1 cellular context compared by ENCODE assay signal in genomic region chr4:40056722-40057539, GRCh38.
TF ChIP-seq lines count a peak whose summit lies in the region.

TSS of gene N4BP2 (plus strand) at chr4:40056850. CDS start at chr4:40097341, 40,491 bp downstream.

TF ChIP-seq in HepG2, 621 proteins besides CTCF, POLR2A, EP300 and RAD21 (continued from another document and continues in another):
- TF ChIP-seq, protein P1, sequence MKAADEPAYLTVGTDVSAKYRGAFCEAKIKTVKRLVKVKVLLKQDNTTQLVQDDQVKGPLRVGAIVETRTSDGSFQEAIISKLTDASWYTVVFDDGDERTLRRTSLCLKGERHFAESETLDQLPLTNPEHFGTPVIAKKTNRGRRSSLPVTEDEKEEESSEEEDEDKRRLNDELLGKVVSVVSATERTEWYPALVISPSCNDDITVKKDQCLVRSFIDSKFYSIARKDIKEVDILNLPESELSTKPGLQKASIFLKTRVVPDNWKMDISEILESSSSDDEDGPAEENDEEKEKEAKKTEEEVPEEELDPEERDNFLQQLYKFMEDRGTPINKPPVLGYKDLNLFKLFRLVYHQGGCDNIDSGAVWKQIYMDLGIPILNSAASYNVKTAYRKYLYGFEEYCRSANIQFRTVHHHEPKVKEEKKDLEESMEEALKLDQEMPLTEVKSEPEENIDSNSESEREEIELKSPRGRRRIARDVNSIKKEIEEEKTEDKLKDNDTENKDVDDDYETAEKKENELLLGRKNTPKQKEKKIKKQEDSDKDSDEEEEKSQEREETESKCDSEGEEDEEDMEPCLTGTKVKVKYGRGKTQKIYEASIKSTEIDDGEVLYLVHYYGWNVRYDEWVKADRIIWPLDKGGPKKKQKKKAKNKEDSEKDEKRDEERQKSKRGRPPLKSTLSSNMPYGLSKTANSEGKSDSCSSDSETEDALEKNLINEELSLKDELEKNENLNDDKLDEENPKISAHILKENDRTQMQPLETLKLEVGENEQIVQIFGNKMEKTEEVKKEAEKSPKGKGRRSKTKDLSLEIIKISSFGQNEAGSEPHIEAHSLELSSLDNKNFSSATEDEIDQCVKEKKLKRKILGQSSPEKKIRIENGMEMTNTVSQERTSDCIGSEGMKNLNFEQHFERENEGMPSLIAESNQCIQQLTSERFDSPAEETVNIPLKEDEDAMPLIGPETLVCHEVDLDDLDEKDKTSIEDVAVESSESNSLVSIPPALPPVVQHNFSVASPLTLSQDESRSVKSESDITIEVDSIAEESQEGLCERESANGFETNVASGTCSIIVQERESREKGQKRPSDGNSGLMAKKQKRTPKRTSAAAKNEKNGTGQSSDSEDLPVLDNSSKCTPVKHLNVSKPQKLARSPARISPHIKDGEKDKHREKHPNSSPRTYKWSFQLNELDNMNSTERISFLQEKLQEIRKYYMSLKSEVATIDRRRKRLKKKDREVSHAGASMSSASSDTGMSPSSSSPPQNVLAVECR (CRISPR knock-in tag; IDR thresholded peaks at IDR 0.05; ENCODE audit: borderline replicate concordance): peak; percentile 85
- TF ChIP-seq, protein P2, sequence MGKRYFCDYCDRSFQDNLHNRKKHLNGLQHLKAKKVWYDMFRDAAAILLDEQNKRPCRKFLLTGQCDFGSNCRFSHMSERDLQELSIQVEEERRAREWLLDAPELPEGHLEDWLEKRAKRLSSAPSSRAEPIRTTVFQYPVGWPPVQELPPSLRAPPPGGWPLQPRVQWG (CRISPR knock-in tag; IDR thresholded peaks at IDR 0.05; ENCODE audit: borderline replicate concordance, low read depth): no peak
- TF ChIP-seq U2AF2 (IDR thresholded peaks at IDR 0.05; ENCODE audit: low read depth, low read length): no peak
- TF ChIP-seq MAZ (IDR thresholded peaks at IDR 0.05; ENCODE audit: borderline replicate concordance, low read depth, low read length): no peak; the same call in 1 of the 2 replicates
- TF ChIP-seq MAZ (CRISPR knock-in tag; IDR thresholded peaks at IDR 0.05; ENCODE audit: low read depth): peak; percentile 91; the same call in 1 of the 2 replicates
- 0 out of 2 replicates have a peak, but pooled peaks have one; percentile 44 for TF ChIP-seq ARID2 (CRISPR knock-in tag; IDR thresholded peaks at IDR 0.05; ENCODE audit: borderline replicate concordance)
- TF ChIP-seq YEATS2 (CRISPR knock-in tag; IDR thresholded peaks at IDR 0.05; ENCODE audit: borderline replicate concordance): no peak; the same call in 1 of the 2 replicates
- TF ChIP-seq ZSCAN5A (CRISPR knock-in tag; IDR thresholded peaks at IDR 0.05; ENCODE audit: borderline replicate concordance): peak; percentile 75; the same call in 1 of the 2 replicates
- peak; percentile 68; the same call in 1 of the 2 replicates for TF ChIP-seq ZNF577 (CRISPR knock-in tag; IDR thresholded peaks at IDR 0.05; ENCODE audit: borderline replicate concordance, low read depth)
- no peak for TF ChIP-seq ASH2L (IDR thresholded peaks at IDR 0.05; ENCODE audit: insufficient read length, low read depth, low read length)
- TF ChIP-seq KLF11 (CRISPR knock-in tag; IDR thresholded peaks at IDR 0.05): no peak
- no peak; the same call in 1 of the 2 replicates for TF ChIP-seq ZBTB42 (CRISPR knock-in tag; IDR thresholded peaks at IDR 0.05)
- peak; percentile 32 for TF ChIP-seq ZNF891 (CRISPR knock-in tag; IDR thresholded peaks at IDR 0.05)
- TF ChIP-seq NR2F1 (CRISPR knock-in tag; IDR thresholded peaks at IDR 0.05): peak in 1 of 2 experiments; percentile 17; a peak in 2 of 4 replicates
- TF ChIP-seq, protein P3, sequence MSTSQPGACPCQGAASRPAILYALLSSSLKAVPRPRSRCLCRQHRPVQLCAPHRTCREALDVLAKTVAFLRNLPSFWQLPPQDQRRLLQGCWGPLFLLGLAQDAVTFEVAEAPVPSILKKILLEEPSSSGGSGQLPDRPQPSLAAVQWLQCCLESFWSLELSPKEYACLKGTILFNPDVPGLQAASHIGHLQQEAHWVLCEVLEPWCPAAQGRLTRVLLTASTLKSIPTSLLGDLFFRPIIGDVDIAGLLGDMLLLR (CRISPR knock-in tag; IDR thresholded peaks at IDR 0.05): peak; percentile 95
- TF ChIP-seq DNMT3B (CRISPR knock-in tag; conservative IDR thresholded peaks at IDR 0.05): no peak
- no peak for TF ChIP-seq TP53 (CRISPR knock-in tag; conservative IDR thresholded peaks at IDR 0.05)
- TF ChIP-seq, protein P4, sequence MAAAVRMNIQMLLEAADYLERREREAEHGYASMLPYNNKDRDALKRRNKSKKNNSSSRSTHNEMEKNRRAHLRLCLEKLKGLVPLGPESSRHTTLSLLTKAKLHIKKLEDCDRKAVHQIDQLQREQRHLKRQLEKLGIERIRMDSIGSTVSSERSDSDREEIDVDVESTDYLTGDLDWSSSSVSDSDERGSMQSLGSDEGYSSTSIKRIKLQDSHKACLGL (CRISPR knock-in tag; IDR thresholded peaks at IDR 0.05): peak; percentile 87; the same call in 1 of the 2 replicates
- TF ChIP-seq, protein P5, sequence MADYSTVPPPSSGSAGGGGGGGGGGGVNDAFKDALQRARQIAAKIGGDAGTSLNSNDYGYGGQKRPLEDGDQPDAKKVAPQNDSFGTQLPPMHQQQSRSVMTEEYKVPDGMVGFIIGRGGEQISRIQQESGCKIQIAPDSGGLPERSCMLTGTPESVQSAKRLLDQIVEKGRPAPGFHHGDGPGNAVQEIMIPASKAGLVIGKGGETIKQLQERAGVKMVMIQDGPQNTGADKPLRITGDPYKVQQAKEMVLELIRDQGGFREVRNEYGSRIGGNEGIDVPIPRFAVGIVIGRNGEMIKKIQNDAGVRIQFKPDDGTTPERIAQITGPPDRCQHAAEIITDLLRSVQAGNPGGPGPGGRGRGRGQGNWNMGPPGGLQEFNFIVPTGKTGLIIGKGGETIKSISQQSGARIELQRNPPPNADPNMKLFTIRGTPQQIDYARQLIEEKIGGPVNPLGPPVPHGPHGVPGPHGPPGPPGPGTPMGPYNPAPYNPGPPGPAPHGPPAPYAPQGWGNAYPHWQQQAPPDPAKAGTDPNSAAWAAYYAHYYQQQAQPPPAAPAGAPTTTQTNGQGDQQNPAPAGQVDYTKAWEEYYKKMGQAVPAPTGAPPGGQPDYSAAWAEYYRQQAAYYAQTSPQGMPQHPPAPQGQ (CRISPR knock-in tag; IDR thresholded peaks at IDR 0.05; ENCODE audit: borderline replicate concordance): no peak
- TF ChIP-seq ZNF569 (CRISPR knock-in tag; IDR thresholded peaks at IDR 0.05; ENCODE audit: borderline replicate concordance): no peak
- peak; percentile 36; the same call in 1 of the 2 replicates for TF ChIP-seq SATB2 (CRISPR knock-in tag; IDR thresholded peaks at IDR 0.05)
- TF ChIP-seq WIZ (CRISPR knock-in tag; IDR thresholded peaks at IDR 0.05): no peak; the same call in 1 of the 2 replicates
- TF ChIP-seq ZBTB8A (CRISPR knock-in tag; IDR thresholded peaks at IDR 0.05; ENCODE audit: borderline replicate concordance, low read depth): no peak; the same call in 1 of the 2 replicates
- peak; percentile 61; the same call in 1 of the 2 replicates for TF ChIP-seq ZFP90 (CRISPR knock-in tag; IDR thresholded peaks at IDR 0.05; ENCODE audit: borderline replicate concordance)
- peak; percentile 87; the same call in 1 of the 2 replicates for TF ChIP-seq ZNF30 (CRISPR knock-in tag; IDR thresholded peaks at IDR 0.05)
- no peak; the same call in 1 of the 2 replicates for TF ChIP-seq ZNF609 (CRISPR knock-in tag; IDR thresholded peaks at IDR 0.05; ENCODE audit: borderline replicate concordance)
- TF ChIP-seq SUZ12 (IDR thresholded peaks at IDR 0.05; ENCODE audit: low read depth, low read length): no peak
- TF ChIP-seq ATF3 (CRISPR knock-in tag; IDR thresholded peaks at IDR 0.05): peak; percentile 47; the same call in 1 of the 2 replicates
- TF ChIP-seq NONO (IDR thresholded peaks at IDR 0.05): no peak
- peak; percentile 93 for TF ChIP-seq NONO (CRISPR knock-in tag; conservative IDR thresholded peaks at IDR 0.05)
- TF ChIP-seq SMAD1 (CRISPR knock-in tag; IDR thresholded peaks at IDR 0.05; ENCODE audit: borderline replicate concordance, low read depth): peak; percentile 86; the same call in 1 of the 2 replicates
- peak; percentile 68 for TF ChIP-seq RBM39 (IDR thresholded peaks at IDR 0.05; ENCODE audit: low read depth, low read length, poor library complexity, severe bottlenecking)
- TF ChIP-seq HMG20A (CRISPR knock-in tag; IDR thresholded peaks at IDR 0.05; ENCODE audit: borderline replicate concordance): no peak; the same call in 1 of the 2 replicates
- peak; percentile 96; the same call in 1 of the 2 replicates for TF ChIP-seq ZNF674 (CRISPR knock-in tag; IDR thresholded peaks at IDR 0.05; ENCODE audit: low read depth)
- peak; percentile 82; the same call in 1 of the 2 replicates for TF ChIP-seq HINFP (CRISPR knock-in tag; IDR thresholded peaks at IDR 0.05; ENCODE audit: low read depth)
- no peak; the same call in 1 of the 2 replicates for TF ChIP-seq ZNF124 (CRISPR knock-in tag; IDR thresholded peaks at IDR 0.05)
